In the genomic region with DNA sequence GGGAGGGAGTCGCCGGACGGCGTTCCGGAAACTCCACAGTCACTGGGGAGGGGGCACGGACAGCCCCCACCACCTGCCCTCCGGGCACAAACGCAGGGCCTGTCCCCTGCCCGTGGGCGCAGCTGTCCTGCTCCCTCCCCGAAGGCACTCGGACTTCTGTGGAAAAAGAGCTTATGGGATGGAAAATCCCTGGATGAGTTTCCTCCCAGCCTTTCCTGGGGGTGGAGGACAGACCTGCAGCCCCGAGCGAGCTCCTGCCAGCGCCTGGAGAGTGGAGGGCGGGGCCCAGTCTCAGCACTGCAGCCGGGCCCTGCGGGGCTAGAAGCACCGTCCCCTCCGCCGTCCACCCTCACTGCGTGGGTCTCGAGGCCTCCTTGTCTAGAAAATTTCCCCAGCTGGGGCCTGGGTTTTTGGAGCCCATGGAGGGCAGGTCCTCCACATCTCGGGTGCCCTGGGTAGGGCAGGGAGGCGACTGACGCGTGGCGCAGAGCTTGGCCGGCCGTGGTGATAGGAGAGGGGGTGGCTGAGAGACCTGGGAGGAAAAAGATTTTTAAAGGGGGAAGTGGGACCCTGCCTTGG, we compare ENCODE assay signal across 10 cellular contexts. TPM values are rescaled to one million over a fixed set of nuclear protein-coding genes. Genes with fewer than 3 reads are reported as not detected.
A peak's percentile ranks its signal among the peaks of the same experiment; 100 is the strongest.
DNase-seq lines count a peak whose midpoint lies in the region; ATAC-seq, FAIRE-seq and TF ChIP-seq lines count a peak whose summit lies in the region.
"Had no signal": no experiment of that assay in that cellular context is flagged by ENCODE, and none has a peak within 500 bp of the region (broad histone marks: within the 10 kb centered on the region; RNA-seq: fewer than 3 reads in every experiment).

No MANE protein-coding gene starts in this region.

- H3K4me1 ChIP-seq in kidney (ENCODE audit: control insufficient read depth in 1 of 2, insufficient read depth in 1 of 2, low read depth in 1 of 2, low read length in 2 of 2): peaks cover 0 to 17% of the 10 kb centered on the region in 2 donors

- H3K9me3 ChIP-seq in kidney (ENCODE audit: control insufficient read depth in 1 of 2, low read length in 2 of 2): no peaks in the 10 kb centered on the region

- H3K27ac ChIP-seq in kidney (ENCODE audit: low read depth in 2 of 2, low read length in 2 of 2): peak overlapping the region; percentile 20 to 43

- H3K9ac ChIP-seq in kidney (ENCODE audit: low read length in 2 of 2): no peak overlapping the region

- in situ Hi-C loops in astrocyte of the spinal cord (cut with HindIII; ENCODE audit: low sequenced_read_pairs): no loop called here

- H3K36me3 ChIP-seq in kidney (ENCODE audit: control insufficient read depth in 1 of 2, insufficient read depth in 2 of 2, low read length in 2 of 2): no peaks in the 10 kb centered on the region

- peaks cover 30% of the 10 kb centered on the region for H3K27me3 Mint-ChIP-seq in activated CD4-positive, alpha-beta T cell treated with anti-CD3 and anti-CD28 coated beads, Interleukin-2, amount 10 ng/mL, durations not matched to agents 24 days and 14 days

- TF ChIP-seq CTCF in astrocyte of the spinal cord (IDR thresholded peaks at IDR 0.05; ENCODE audit: low read depth, low read length) (no peak), kidney (IDR thresholded peaks at IDR 0.05; ENCODE audit: borderline replicate concordance, extremely low read depth, insufficient read depth) (no peak)

- DNase-seq in H4 (ENCODE audit: low spot score) (peak; percentile 59), astrocyte of the spinal cord (ENCODE audit: low read depth, low spot score) (peak; percentile 51), kidney (peak; percentile 77)
- DNase-seq in stimulated activated effector memory CD8-positive, alpha-beta T cell treated with anti-CD3 and anti-CD28 coated beads, Interleukin-12 subunit alpha, Interleukin-12 subunit beta, amount 100 ng/mL, for 72 hours (ENCODE audit: low spot score in 2 of 2): no peak
- no peak for DNase-seq in activated CD4-positive, alpha-beta T cell treated with anti-CD3 and anti-CD28 coated beads, Interleukin-2, amount 10 ng/mL, durations not matched to agents 24 days and 14 days
- no peak for DNase-seq in activated CD4-positive, alpha-beta T cell treated with anti-CD3 and anti-CD28 coated beads, Interleukin-2, amount 50 U/mL, for 4 hours
- no peak for DNase-seq in stimulated activated CD4-positive, alpha-beta T cell treated with anti-CD3 and anti-CD28 coated beads, Interleukin-4, amount 100 ng/mL, for 1 hour
- DNase-seq: stimulated activated naive B cell treated with anti-CD40 and anti-IgM and Interleukin-4, amounts not matched to agents 10 μg/mL and 1 μg/mL and 100 μg/mL, for 72 hours had no signal

- no peak for ATAC-seq in stimulated activated effector memory CD8-positive, alpha-beta T cell treated with anti-CD3 and anti-CD28 coated beads, Interleukin-12 subunit alpha, Interleukin-12 subunit beta, amount 100 ng/mL, for 72 hours
- no peak for ATAC-seq in HG02610 (IDR thresholded peaks at IDR 0.05; ENCODE audit: unreplicated experiment)

- peak overlapping the region; percentile 77 for H3K4me3 Mint-ChIP-seq in stimulated activated effector memory CD8-positive, alpha-beta T cell treated with anti-CD3 and anti-CD28 coated beads, Interleukin-12 subunit alpha, Interleukin-12 subunit beta, amount 100 ng/mL, for 72 hours
- H3K4me3 Mint-ChIP-seq in activated CD4-positive, alpha-beta T cell treated with anti-CD3 and anti-CD28 coated beads, Interleukin-2, amount 10 ng/mL, durations not matched to agents 24 days and 14 days: no peak overlapping the region

- H3K4me3 ChIP-seq in astrocyte of the spinal cord (ENCODE audit: low read depth, low read length): no peak overlapping the region
- H3K4me3 ChIP-seq in kidney (ENCODE audit: low read length in 2 of 2): peak overlapping the region in 1 of 2 donors; percentile 63

- H3K36me3 Mint-ChIP-seq in stimulated activated effector memory CD8-positive, alpha-beta T cell treated with anti-CD3 and anti-CD28 coated beads, Interleukin-12 subunit alpha, Interleukin-12 subunit beta, amount 100 ng/mL, for 72 hours: no peaks in the 10 kb centered on the region
- no peaks in the 10 kb centered on the region for H3K36me3 Mint-ChIP-seq in activated CD4-positive, alpha-beta T cell treated with anti-CD3 and anti-CD28 coated beads, Interleukin-2, amount 10 ng/mL, durations not matched to agents 24 days and 14 days (ENCODE audit: low read depth)
- H3K36me3 Mint-ChIP-seq: stimulated activated naive B cell treated with anti-CD40 and anti-IgM and Interleukin-4, amounts not matched to agents 10 μg/mL and 1 μg/mL and 100 μg/mL, for 72 hours had no signal

- H3K9me3 Mint-ChIP-seq in stimulated activated effector memory CD8-positive, alpha-beta T cell treated with anti-CD3 and anti-CD28 coated beads, Interleukin-12 subunit alpha, Interleukin-12 subunit beta, amount 100 ng/mL, for 72 hours: no peaks in the 10 kb centered on the region
- no peaks in the 10 kb centered on the region for H3K9me3 Mint-ChIP-seq in activated CD4-positive, alpha-beta T cell treated with anti-CD3 and anti-CD28 coated beads, Interleukin-2, amount 10 ng/mL, durations not matched to agents 24 days and 14 days
- H3K9me3 Mint-ChIP-seq: stimulated activated naive B cell treated with anti-CD40 and anti-IgM and Interleukin-4, amounts not matched to agents 10 μg/mL and 1 μg/mL and 100 μg/mL, for 72 hours had no signal

- peaks cover 32% of the 10 kb centered on the region for H3K4me1 Mint-ChIP-seq in stimulated activated effector memory CD8-positive, alpha-beta T cell treated with anti-CD3 and anti-CD28 coated beads, Interleukin-12 subunit alpha, Interleukin-12 subunit beta, amount 100 ng/mL, for 72 hours
- peaks cover 11% of the 10 kb centered on the region for H3K4me1 Mint-ChIP-seq in activated CD4-positive, alpha-beta T cell treated with anti-CD3 and anti-CD28 coated beads, Interleukin-2, amount 10 ng/mL, durations not matched to agents 24 days and 14 days

- no peak for FAIRE-seq in kidney (lab: Jason Lieb, UNC)
- FAIRE-seq: keratinocyte had no signal

- intact Hi-C loops in kidney (cut with DNase I): loop anchor here (10.0 kb wide), 1 partner anchor 130 kb away; no protein-coding TSS in a partner anchor
- intact Hi-C loops in activated CD4-positive, alpha-beta T cell treated with anti-CD3 and anti-CD28 coated beads, Interleukin-2, amount 10 ng/mL, durations not matched to agents 24 days and 14 days (cut with micrococcal nuclease): no loop called here

- H3K27ac Mint-ChIP-seq in stimulated activated effector memory CD8-positive, alpha-beta T cell treated with anti-CD3 and anti-CD28 coated beads, Interleukin-12 subunit alpha, Interleukin-12 subunit beta, amount 100 ng/mL, for 72 hours: no peak overlapping the region
- no peak overlapping the region for H3K27ac Mint-ChIP-seq in activated CD4-positive, alpha-beta T cell treated with anti-CD3 and anti-CD28 coated beads, Interleukin-2, amount 10 ng/mL, durations not matched to agents 24 days and 14 days

RNA-seq across cellular contexts. Expression of a gene that starts 6.5 kb away (rescaled TPM):
- 29.6 and 34.1 TPM in 2 replicates for total RNA-seq in H4 (2014; rRNA removed; shearing (Covaris generic))
- 127 TPM for total RNA-seq in kidney
- polyA plus RNA-seq in kidney (ENCODE audit: insufficient read depth, low read depth, low replicate concordance): 112 TPM
- 0.40 and 0.47 TPM in 2 replicates for total RNA-seq in activated CD4-positive, alpha-beta T cell treated with anti-CD3 and anti-CD28 coated beads, Interleukin-2, amount 10 ng/mL, durations not matched to agents 24 days and 14 days

Comparison
In these comparisons a context has a peak if more than half of its experiments do, and no peak if none do; other contexts are left out.
1. DNase-seq: peak in H4 (single experiment), astrocyte of the spinal cord (single experiment) and kidney (single experiment); none in stimulated activated effector memory CD8-positive, alpha-beta T cell treated with anti-CD3 and anti-CD28 coated beads, Interleukin-12 subunit alpha, Interleukin-12 subunit beta, amount 100 ng/mL, for 72 hours (0 of 2), activated CD4-positive, alpha-beta T cell treated with anti-CD3 and anti-CD28 coated beads, Interleukin-2, amount 10 ng/mL, durations not matched to agents 24 days and 14 days (single experiment), activated CD4-positive, alpha-beta T cell treated with anti-CD3 and anti-CD28 coated beads, Interleukin-2, amount 50 U/mL, for 4 hours (0 of 2) and stimulated activated CD4-positive, alpha-beta T cell treated with anti-CD3 and anti-CD28 coated beads, Interleukin-4, amount 100 ng/mL, for 1 hour (single experiment).
2. RNA of a gene that starts 6.5 kb away (total RNA-seq): 127 TPM in kidney (single experiment) and 29.6 to 34.1 TPM in H4; 0.40 to 0.47 TPM in activated CD4-positive, alpha-beta T cell treated with anti-CD3 and anti-CD28 coated beads, Interleukin-2, amount 10 ng/mL, durations not matched to agents 24 days and 14 days; every median in the first group is over 10 times any median in the second.